1 cellular context compared by ENCODE assay signal in genomic region chr11:123304828-123305530, GRCh38.
TF ChIP-seq lines count a peak whose summit lies in the region.

No MANE protein-coding gene starts in this region.

TF ChIP-seq in HepG2, 621 proteins besides CTCF, POLR2A, EP300 and RAD21 (continued from another document):
- TF ChIP-seq E2F2 (CRISPR knock-in tag; IDR thresholded peaks at IDR 0.05; ENCODE audit: borderline replicate concordance) (no peak), ZNF20 (CRISPR knock-in tag; IDR thresholded peaks at IDR 0.05) (no peak)
TF ChIP-seq in HepG2: peak in this region for 0.
